8 cellular contexts compared by ENCODE assay signal in genomic region chr9:133403766-133404439, GRCh38. TPM values are rescaled to one million over a fixed set of nuclear protein-coding genes. Genes with fewer than 3 reads are reported as not detected.
DNase-seq lines count a peak whose midpoint lies in the region; ATAC-seq, FAIRE-seq and TF ChIP-seq lines count a peak whose summit lies in the region.

No MANE protein-coding gene starts in this region.

- TF ChIP-seq CTCF in LNCAP (IDR thresholded peaks at IDR 0.05) (peak; percentile 73), H1 (IDR thresholded peaks at IDR 0.05; ENCODE audit: control extremely low read depth in 1 of 3, insufficient read depth in 1 of 3, low read depth in 1 of 3, low read length in 3 of 3) (peak in 2 of 3 experiments; percentile 90; a peak in 3 of 4 replicates), retinal pigment epithelial cell (conservative IDR thresholded peaks at IDR 0.05; ENCODE audit: low read depth, low read length) (peak; percentile 67)

- DNase-seq in COLO668 (lab: John Stamatoyannopoulos, UW; ENCODE audit: unreplicated experiment) (peak; percentile 58), H1 (ENCODE audit: low read depth in 1 of 2, low spot score in 2 of 2) (peak; percentile 43 to 76), retinal pigment epithelial cell (ENCODE audit: low read depth) (no peak), urothelium cell line (ENCODE audit: low spot score) (no peak)
- peak; percentile 35 to 39 for DNase-seq in activated CD4-positive, alpha-beta T cell treated with anti-CD3 and anti-CD28 coated beads, Interleukin-2, amount 50 U/mL, for 24 hours (ENCODE audit: low read depth in 1 of 2, low spot score in 1 of 2)

- no peak overlapping the region for H2BK12ac ChIP-seq in H1 (ENCODE audit: low read depth, low read length)

- no peak overlapping the region for H3K9ac ChIP-seq in H1 (replicated peaks in 1 of 4; ENCODE audit: extremely low read depth in 1 of 4, low read depth in 3 of 4, low read length in 3 of 4)

- no peak overlapping the region for H3K23ac ChIP-seq in H1 (ENCODE audit: insufficient read length)

- H2AFZ ChIP-seq in H1 (ENCODE audit: low read length), result no peak overlapping the region

- no peak overlapping the region for H3K4me2 ChIP-seq in H1 (ENCODE audit: insufficient read depth in 1 of 2, low read depth in 2 of 2, low read length in 2 of 2)

- no peak overlapping the region for H2BK20ac ChIP-seq in H1 (ENCODE audit: low read length)

- no peak for ATAC-seq in HG02571 (IDR thresholded peaks at IDR 0.05; ENCODE audit: unreplicated experiment)
- ATAC-seq in GM21367 (IDR thresholded peaks at IDR 0.05; ENCODE audit: unreplicated experiment), result no peak

- no peaks in the 10 kb centered on the region for H3K79me1 ChIP-seq in H1 (ENCODE audit: low read depth, low read length)

- H3K27ac ChIP-seq in H1 (ENCODE audit: low read depth, low read length), result no peak overlapping the region

- no peak overlapping the region for H2BK5ac ChIP-seq in H1 (ENCODE audit: low read depth, low read length)

- POLR2A ChIA-PET in H1 (lab: Charles Lee; ENCODE audit: partially characterized antibody), result interaction anchor here (0.6 to 5.6 kb wide), 12 partner anchors 10 to 74 kb away, joined by 3 to 31 read pairs (median 4); partner anchors contain the start of genes MED22, RPL7A and STKLD1

- H3K14ac ChIP-seq in H1 (ENCODE audit: insufficient read length), result no peak overlapping the region

- CTCF ChIA-PET in H1 (lab: Charles Lee; ENCODE audit: partially characterized antibody), result interaction anchor here (0.6 to 4.6 kb wide), 34 partner anchors 9 to 216 kb away, joined by 3 to 32 read pairs (median 5); partner anchors contain the start of genes ADAMTS13, SURF1 and SURF2

- no peaks in the 10 kb centered on the region for H3K9me3 ChIP-seq in H1 (ENCODE audit: insufficient read depth in 2 of 2, low read depth in 1 of 2, low read length in 1 of 2)

- no peak overlapping the region for H2AK5ac ChIP-seq in H1 (ENCODE audit: low read depth, low read length)

- H3K36me3 ChIP-seq in H1 (ENCODE audit: control insufficient read depth in 2 of 4, insufficient read depth in 4 of 4, low read length in 3 of 4), result peaks cover 9 to 22% (median 18%) of the 10 kb centered on the region in 4 experiments; a peak in 6 of 8 replicates

- no peak overlapping the region for H3K4ac ChIP-seq in H1 (replicated peaks; ENCODE audit: insufficient read length, low read depth, low read length)

- H2BK15ac ChIP-seq in H1 (ENCODE audit: low read length), result no peak overlapping the region

- peak; percentile 67 to 75 for TF ChIP-seq RAD21 in H1 (IDR thresholded peaks at IDR 0.05 in 1 of 2, conservative IDR thresholded peaks at IDR 0.05 in 1 of 2; ENCODE audit: low read depth in 2 of 2, low read length in 2 of 2)

- no peaks in the 10 kb centered on the region for H3K79me2 ChIP-seq in H1 (ENCODE audit: control insufficient read depth in 1 of 2, insufficient read depth in 2 of 2, low read length in 2 of 2)

- peaks cover 13 to 18% of the 10 kb centered on the region in 2 experiments for H4K20me1 ChIP-seq in H1 (replicated peaks in 1 of 2; ENCODE audit: control insufficient read depth in 1 of 2, insufficient read depth in 2 of 2, low read length in 2 of 2)

- no peak for TF ChIP-seq EP300 in H1 (IDR thresholded peaks at IDR 0.05; ENCODE audit: borderline replicate concordance in 1 of 2, low read depth in 2 of 2, low read length in 2 of 2)

- H4K5ac ChIP-seq in H1 (ENCODE audit: insufficient read length, low read depth, low read length), result no peak overlapping the region

- H3K4me1 ChIP-seq in H1 (replicated peaks in 1 of 4; ENCODE audit: control insufficient read depth in 3 of 4, insufficient read depth in 4 of 4, low read length in 3 of 4), result no peaks in the 10 kb centered on the region

- H2BK120ac ChIP-seq in H1 (replicated peaks; ENCODE audit: low read depth, low read length), result no peak overlapping the region

- no peaks in the 10 kb centered on the region for H3K23me2 ChIP-seq in H1 (ENCODE audit: low read depth, low read length)

- no peak overlapping the region for H4K8ac ChIP-seq in H1 (ENCODE audit: extremely low read depth, insufficient read depth, low read length)

- FAIRE-seq in H1 (lab: Jason Lieb, UNC) (peak; percentile 48), urothelium cell line (lab: Jason Lieb, UNC) (no peak)

- H4K91ac ChIP-seq in H1 (replicated peaks; ENCODE audit: insufficient read length, low read length), result no peak overlapping the region

- no peak for TF ChIP-seq POLR2A in H1 (IDR thresholded peaks at IDR 0.05; ENCODE audit: control extremely low read depth in 1 of 2, low read depth in 2 of 2, low read length in 2 of 2)

- no peak overlapping the region for H3K56ac ChIP-seq in H1 (replicated peaks; ENCODE audit: insufficient read length, low read depth, low read length)

- H3K4me3 ChIP-seq in H1 (ENCODE audit: extremely low read depth in 1 of 4, insufficient read depth in 2 of 4, low read depth in 3 of 4, low read length in 4 of 4) (no peak overlapping the region), retinal pigment epithelial cell (ENCODE audit: low read length) (no peak overlapping the region)

- no peaks in the 10 kb centered on the region for H3K27me3 ChIP-seq in H1 (replicated peaks in 1 of 4; ENCODE audit: control insufficient read depth in 3 of 4, extremely low read depth in 1 of 4, insufficient read depth in 3 of 4, low read length in 3 of 4)

- 73% methylated on average over 12 of the region's 14 CpGs; no CpG with 5 or more reads in 1 of the 2 experiments for WGBS in H1 (ENCODE audit: extremely low coverage in 1 of 2, insufficient coverage in 1 of 2, insufficient read length in 1 of 2, insufficient replicate concordance in 2 of 2, low coverage in 1 of 2, low lambda C conversion rate in 2 of 2, missing lambda C conversion rate in 1 of 2), 2 experiments

- H3K18ac ChIP-seq in H1 (ENCODE audit: extremely low read depth, low read length), result no peak overlapping the region

TF ChIP-seq in H1, 55 proteins besides CTCF, POLR2A, EP300 and RAD21 (continues in another document):
- TF ChIP-seq BCL11A (IDR thresholded peaks at IDR 0.05; ENCODE audit: low read depth in 2 of 2, low read length in 2 of 2) (no peak), SIRT6 (IDR thresholded peaks at IDR 0.05; ENCODE audit: low read length) (no peak), FOSL1 (IDR thresholded peaks at IDR 0.05; ENCODE audit: insufficient read depth, low read depth, low read length) (0 out of 2 replicates have a peak, but pooled peaks have one; percentile 50), CBX5 (IDR thresholded peaks at IDR 0.05; ENCODE audit: low read depth, low read length) (no peak), CHD2 (IDR thresholded peaks at IDR 0.05; ENCODE audit: low read length) (0 out of 2 replicates have a peak, but pooled peaks have one; percentile 38)

RNA-seq across cellular contexts. Expression of gene REXO4, which starts 13.9 kb away (rescaled TPM):
- 37.7 and 38.3 TPM in 2 replicates for total RNA-seq in H1 (2021; fragmentation: NEBNext Ultra II Directional; extraction: Animal tissue kit (Norgen Biotek cat#: 25700))
- polyA plus RNA-seq in H1 (2011; rRNA removed), result 19.1 and 27.2 TPM in 2 replicates
- 32.0 TPM for polyA plus RNA-seq in H1 (2011; cell fraction: cytosol; rRNA removed)
- 25.6 TPM for polyA plus RNA-seq in H1 (2011; cell fraction: nucleus; rRNA removed)
- 29.8 to 38.9 TPM (median 35.9 TPM) in 4 replicates for polyA plus RNA-seq in H1 (2012, experiment 1 of 2)
- polyA plus RNA-seq in H1 (2012, experiment 2 of 2), result 16.3 TPM
- polyA plus RNA-seq in H1 (2013, experiment 1 of 2), result 33.0 TPM
- 32.0 TPM for polyA plus RNA-seq in H1 (2013, experiment 2 of 2)
- polyA minus RNA-seq in H1 (2011; rRNA and poly(A)+ RNA removed), result 16.0 and 19.0 TPM in 2 replicates
- 18.6 TPM for polyA minus RNA-seq in H1 (2011; cell fraction: cytosol; rRNA and poly(A)+ RNA removed)
- 12.3 TPM for polyA minus RNA-seq in H1 (2011; cell fraction: nucleus; rRNA and poly(A)+ RNA removed)

RNA-seq across cellular contexts. Expression of gene ADAMTS13, which starts 18.3 kb away (rescaled TPM):
- total RNA-seq in H1 (2021; fragmentation: NEBNext Ultra II Directional; extraction: Animal tissue kit (Norgen Biotek cat#: 25700)), result 5.1 and 5.8 TPM in 2 replicates
- 4.4 and 6.6 TPM in 2 replicates for polyA plus RNA-seq in H1 (2011; rRNA removed)
- polyA plus RNA-seq in H1 (2011; cell fraction: cytosol; rRNA removed), result 7.0 TPM
- 44.8 TPM for polyA plus RNA-seq in H1 (2011; cell fraction: nucleus; rRNA removed)
- polyA plus RNA-seq in H1 (2012, experiment 1 of 2), result 6.3 to 11.9 TPM (median 9.7 TPM) in 4 replicates
- polyA plus RNA-seq in H1 (2012, experiment 2 of 2), result 3.8 TPM
- polyA plus RNA-seq in H1 (2013, experiment 1 of 2), result 2.4 TPM
- 2.8 TPM for polyA plus RNA-seq in H1 (2013, experiment 2 of 2)
- polyA minus RNA-seq in H1 (2011; rRNA and poly(A)+ RNA removed), result 1.5 and 2.2 TPM in 2 replicates
- polyA minus RNA-seq in H1 (2011; cell fraction: cytosol; rRNA and poly(A)+ RNA removed), result 2.0 TPM
- polyA minus RNA-seq in H1 (2011; cell fraction: nucleus; rRNA and poly(A)+ RNA removed), result 5.4 TPM

RNA-seq across cellular contexts. Expression of gene STKLD1, which starts 27.7 kb away (rescaled TPM):
- not detected in 2 replicates for total RNA-seq in H1 (2021; fragmentation: NEBNext Ultra II Directional; extraction: Animal tissue kit (Norgen Biotek cat#: 25700))
- polyA plus RNA-seq in H1 (2011; rRNA removed), result 0.26 and 0.55 TPM in 2 replicates
- 0.23 TPM for polyA plus RNA-seq in H1 (2011; cell fraction: cytosol; rRNA removed)
- 0.41 TPM for polyA plus RNA-seq in H1 (2011; cell fraction: nucleus; rRNA removed)
- polyA plus RNA-seq in H1 (2012, experiment 1 of 2), result 0.08 to 0.95 TPM (median 0.52 TPM) in 4 replicates
- polyA plus RNA-seq in H1 (2012, experiment 2 of 2), result not detected
- polyA plus RNA-seq in H1 (2013, experiment 1 of 2), result 0.34 TPM
- 0.11 TPM for polyA plus RNA-seq in H1 (2013, experiment 2 of 2)
- polyA minus RNA-seq in H1 (2011; rRNA and poly(A)+ RNA removed), result 0.44 TPM in 1 of 2 replicates, not detected in the other
- not detected for polyA minus RNA-seq in H1 (2011; cell fraction: cytosol; rRNA and poly(A)+ RNA removed)
- not detected for polyA minus RNA-seq in H1 (2011; cell fraction: nucleus; rRNA and poly(A)+ RNA removed)

RNA-seq across cellular contexts. Expression of gene SURF4, which starts 28.0 kb away (rescaled TPM):
- 167 and 182 TPM in 2 replicates for total RNA-seq in H1 (2021; fragmentation: NEBNext Ultra II Directional; extraction: Animal tissue kit (Norgen Biotek cat#: 25700))
- polyA plus RNA-seq in H1 (2011; rRNA removed), result 176 and 201 TPM in 2 replicates
- polyA plus RNA-seq in H1 (2011; cell fraction: cytosol; rRNA removed), result 154 TPM
- 157 TPM for polyA plus RNA-seq in H1 (2011; cell fraction: nucleus; rRNA removed)
- polyA plus RNA-seq in H1 (2012, experiment 1 of 2), result 106 to 169 TPM (median 151 TPM) in 4 replicates
- polyA plus RNA-seq in H1 (2012, experiment 2 of 2), result 213 TPM
- 201 TPM for polyA plus RNA-seq in H1 (2013, experiment 1 of 2)
- 241 TPM for polyA plus RNA-seq in H1 (2013, experiment 2 of 2)
- 172 and 179 TPM in 2 replicates for polyA minus RNA-seq in H1 (2011; rRNA and poly(A)+ RNA removed)
- 105 TPM for polyA minus RNA-seq in H1 (2011; cell fraction: cytosol; rRNA and poly(A)+ RNA removed)
- polyA minus RNA-seq in H1 (2011; cell fraction: nucleus; rRNA and poly(A)+ RNA removed), result 58.2 TPM

RNA-seq across cellular contexts. Expression of gene SURF2, which starts 47.6 kb away (rescaled TPM):
- 36.6 and 42.1 TPM in 2 replicates for total RNA-seq in H1 (2021; fragmentation: NEBNext Ultra II Directional; extraction: Animal tissue kit (Norgen Biotek cat#: 25700))
- polyA plus RNA-seq in H1 (2011; rRNA removed), result 37.7 and 54.4 TPM in 2 replicates
- polyA plus RNA-seq in H1 (2011; cell fraction: cytosol; rRNA removed), result 55.5 TPM
- 45.1 TPM for polyA plus RNA-seq in H1 (2011; cell fraction: nucleus; rRNA removed)
- polyA plus RNA-seq in H1 (2012, experiment 1 of 2), result 47.7 to 62.2 TPM (median 55.5 TPM) in 4 replicates
- polyA plus RNA-seq in H1 (2012, experiment 2 of 2), result 29.1 TPM
- 39.1 TPM for polyA plus RNA-seq in H1 (2013, experiment 1 of 2)
- 40.7 TPM for polyA plus RNA-seq in H1 (2013, experiment 2 of 2)
- 6.6 and 9.0 TPM in 2 replicates for polyA minus RNA-seq in H1 (2011; rRNA and poly(A)+ RNA removed)
- 24.4 TPM for polyA minus RNA-seq in H1 (2011; cell fraction: cytosol; rRNA and poly(A)+ RNA removed)
- polyA minus RNA-seq in H1 (2011; cell fraction: nucleus; rRNA and poly(A)+ RNA removed), result 13.3 TPM

Comparison
In these comparisons a context has a peak if more than half of its experiments do, and no peak if none do; other contexts are left out.
1. DNase-seq: peak in COLO668 (single experiment), activated CD4-positive, alpha-beta T cell treated with anti-CD3 and anti-CD28 coated beads, Interleukin-2, amount 50 U/mL, for 24 hours (2 of 2) and H1 (2 of 2); none in retinal pigment epithelial cell (single experiment) and urothelium cell line (single experiment).
2. Peak in every context shown above with its lines, with median percentiles within 50 percentile points of each other: CTCF ChIP-seq.